In the genomic region with DNA sequence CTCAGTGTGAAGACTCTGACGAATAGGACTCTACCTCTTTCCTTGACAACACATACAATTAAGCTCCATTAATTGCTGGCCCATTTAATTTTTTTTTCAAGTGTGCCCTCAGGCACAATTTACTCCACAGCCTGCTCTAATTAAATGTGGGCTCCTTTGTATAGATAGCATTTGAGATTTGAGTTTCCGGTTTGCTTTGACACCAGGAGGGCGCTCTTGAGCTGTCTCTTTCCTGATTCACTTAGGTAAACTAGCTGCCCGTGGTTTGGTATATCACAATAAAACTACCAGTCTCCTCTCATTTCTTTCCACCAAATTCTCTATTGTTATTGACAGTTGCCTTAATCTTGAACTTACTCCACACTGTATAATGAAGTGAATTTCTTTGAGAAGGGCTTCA, we compare ENCODE assay signal across 2 cellular contexts.
TF ChIP-seq lines count a peak whose summit lies in the region.

No MANE protein-coding gene starts in this region.

TF ChIP-seq in GM23338, 12 proteins besides CTCF, POLR2A, EP300 and RAD21 (continued from another document):
- TF ChIP-seq REST (IDR thresholded peaks at IDR 0.05; ENCODE audit: unreplicated experiment) (no peak), STAT1 (IDR thresholded peaks at IDR 0.05; ENCODE audit: unreplicated experiment) (no peak), JUNB (IDR thresholded peaks at IDR 0.05; ENCODE audit: unreplicated experiment) (no peak), NANOG (IDR thresholded peaks at IDR 0.05; ENCODE audit: borderline replicate concordance) (no peak)

TF ChIP-seq in H1, 55 proteins besides CTCF, POLR2A, EP300 and RAD21 (continued from another document):
- TF ChIP-seq E2F6 (IDR thresholded peaks at IDR 0.05) (no peak), YY1 (IDR thresholded peaks at IDR 0.05; ENCODE audit: low read depth, low read length) (no peak), SP4 (IDR thresholded peaks at IDR 0.05; ENCODE audit: low read length) (no peak), SIX5 (IDR thresholded peaks at IDR 0.05; ENCODE audit: low read depth, low read length) (no peak), NANOG (IDR thresholded peaks at IDR 0.05; ENCODE audit: insufficient read depth, low read depth, low read length, poor library complexity, severe bottlenecking) (no peak), TCF12 (IDR thresholded peaks at IDR 0.05; ENCODE audit: low read depth, low read length) (no peak), RNF2 (IDR thresholded peaks at IDR 0.05; ENCODE audit: borderline replicate concordance, low read depth, low read length, missing control alignments, poor library complexity, severe bottlenecking) (no peak)
